In genomic region chr2:217919204-217919603, GRCh38 we compare ENCODE assay signal across 11 cellular contexts.
A peak's percentile ranks its signal among the peaks of the same experiment; 100 is the strongest.
DNase-seq lines count a peak whose midpoint lies in the region; ATAC-seq, FAIRE-seq and TF ChIP-seq lines count a peak whose summit lies in the region.
"Had no signal": no experiment of that assay in that cellular context is flagged by ENCODE, and none has a peak within 500 bp of the region (broad histone marks: within the 10 kb centered on the region; RNA-seq: fewer than 3 reads in every experiment).

No MANE protein-coding gene starts in this region.

- dilution Hi-C loops in endothelial cell of umbilical vein (cut with MboI; ENCODE audit: extremely low pct_ligation_motif_present, low sequenced_read_pairs) = no loop called here

- H3K79me2 ChIP-seq in endothelial cell of umbilical vein (ENCODE audit: control insufficient read depth, insufficient read depth, low read length) = no peaks in the 10 kb centered on the region

- H3K36me3 ChIP-seq in HUES64 (ENCODE audit: insufficient read depth, low read length) (no peaks in the 10 kb centered on the region), endothelial cell of umbilical vein (ENCODE audit: control insufficient read depth in 2 of 2, extremely low read depth in 1 of 2, insufficient read depth in 2 of 2, low read length in 2 of 2) (no peaks in the 10 kb centered on the region), mucosa of descending colon (ENCODE audit: low read depth) (no peaks in the 10 kb centered on the region), testis (ENCODE audit: low read depth, missing control alignments) (no peaks in the 10 kb centered on the region)

- DNase-seq in endothelial cell of umbilical vein (ENCODE audit: low read depth, low spot score) (no peak), mucosa of descending colon (peak in 1 of 3 donors; percentile 67), testis (no peak), kidney glomerular epithelial cell (lab: John Stamatoyannopoulos, UW) (no peak), NOMO-1 treated with dmso at 0.1 percent for 144 hours (lab: John Stamatoyannopoulos, UW; ENCODE audit: unreplicated experiment) (no peak), DMS 273 (lab: John Stamatoyannopoulos, UW; ENCODE audit: unreplicated experiment) (no peak), activated gamma-delta T cell (lab: John Stamatoyannopoulos, UW) (no peak)
- DNase-seq: NCI-H446 had no signal

- ATAC-seq in mucosa of descending colon = peak; percentile 69

- peak overlapping the region; percentile 64 for H3K27ac ChIP-seq in HUES64 (ENCODE audit: low read depth, low read length)
- H3K27ac ChIP-seq in endothelial cell of umbilical vein (ENCODE audit: insufficient read depth, low read depth, low read length) = peak overlapping the region; percentile 44
- peak overlapping the region; percentile 28 to 86 for H3K27ac ChIP-seq in testis
- H3K27ac ChIP-seq: C4-2B had no signal

- TF ChIP-seq CTCF in endothelial cell of umbilical vein (IDR thresholded peaks at IDR 0.05; ENCODE audit: extremely low read depth in 1 of 2, insufficient read depth in 1 of 2, low read depth in 1 of 2, low read length in 2 of 2) = no peak
- no peak for TF ChIP-seq CTCF in mucosa of descending colon (IDR thresholded peaks at IDR 0.05)
- TF ChIP-seq CTCF in testis (IDR thresholded peaks at IDR 0.05) = no peak

- TF ChIP-seq POLR2A in endothelial cell of umbilical vein (IDR thresholded peaks at IDR 0.05; ENCODE audit: low read depth, low read length) (no peak), testis (IDR thresholded peaks at IDR 0.05) (no peak)

- CTCF ChIA-PET in endothelial cell of umbilical vein (lab: Charles Lee) = interaction anchor here (2.8 kb wide), 1 partner anchor 33 kb away, joined by 6 read pairs; no protein-coding TSS in a partner anchor

- H3K9ac ChIP-seq in HUES64 (ENCODE audit: low read depth, low read length) (peak overlapping the region; percentile 45; the same call in 1 of the 2 replicates), endothelial cell of umbilical vein (replicated peaks; ENCODE audit: extremely low read depth, insufficient read depth, low read length) (no peak overlapping the region)

- no peak overlapping the region for H3K4me2 ChIP-seq in endothelial cell of umbilical vein (ENCODE audit: insufficient read depth, low read length)

- H3K4me1 ChIP-seq in HUES64 (ENCODE audit: insufficient read depth, low read length) (peaks cover 45% of the 10 kb centered on the region), endothelial cell of umbilical vein (ENCODE audit: control insufficient read depth, extremely low read depth, insufficient read depth, low read length) (peaks cover 16% of the 10 kb centered on the region), mucosa of descending colon (ENCODE audit: low read depth) (peaks cover 5% of the 10 kb centered on the region), testis (peaks cover 91% of the 10 kb centered on the region)

- no TSS peak for BruUV-seq in endothelial cell of umbilical vein (replicated peaks; lab: Mats Ljungman, UMichigan)

- H4K20me1 ChIP-seq in endothelial cell of umbilical vein (replicated peaks; ENCODE audit: control insufficient read depth, extremely low read depth, insufficient read depth, low read length) = no peaks in the 10 kb centered on the region

- H3K9me3 ChIP-seq in HUES64 (ENCODE audit: insufficient read depth, low read depth, low read length) (no peaks in the 10 kb centered on the region), endothelial cell of umbilical vein (replicated peaks; ENCODE audit: control insufficient read depth, insufficient read depth, low read length) (no peaks in the 10 kb centered on the region), mucosa of descending colon (no peaks in the 10 kb centered on the region), testis (no peaks in the 10 kb centered on the region)

- intact Hi-C loops in endothelial cell of umbilical vein (cut with micrococcal nuclease) = no loop called here
- intact Hi-C loops in mucosa of descending colon (cut with DNase I, micrococcal nuclease) = no loop called here
- intact Hi-C loops in testis (cut with DNase I; ENCODE audit: low total_unique reads) = no loop called here

- no peaks in the 10 kb centered on the region for H3K9me1 ChIP-seq in endothelial cell of umbilical vein (replicated peaks; ENCODE audit: control insufficient read depth, extremely low read depth, insufficient read depth, low read length)

- H3K4me3 ChIP-seq in HUES64 (ENCODE audit: low read length) (no peak overlapping the region), endothelial cell of umbilical vein (replicated peaks in 1 of 3; ENCODE audit: insufficient read depth in 1 of 3, low read depth in 1 of 3, low read length in 3 of 3) (no peak overlapping the region), mucosa of descending colon (no peak overlapping the region), testis (no peak overlapping the region)

- POLR2A ChIA-PET in endothelial cell of umbilical vein (lab: Charles Lee) = no interaction called here

- H3K27me3 ChIP-seq in HUES64 (ENCODE audit: insufficient read depth, low read length) (no peaks in the 10 kb centered on the region; the same call in 1 of the 2 replicates), endothelial cell of umbilical vein (ENCODE audit: control insufficient read depth in 2 of 2, insufficient read depth in 2 of 2, low read length in 2 of 2) (no peaks in the 10 kb centered on the region), testis (no peaks in the 10 kb centered on the region)

- 81% methylated on average over 7 of the region's 8 CpGs for WGBS in HUES64
- WGBS in testis, 2 donors = 62 to 88% methylated on average over 5 to 8 of the region's 8 CpGs

- no peak for FAIRE-seq in endothelial cell of umbilical vein (lab: Jason Lieb, UNC)
- FAIRE-seq: RCC 7860 had no signal

- H2AFZ ChIP-seq in endothelial cell of umbilical vein (ENCODE audit: low read depth, low read length) = no peak overlapping the region

TF ChIP-seq in endothelial cell of umbilical vein, 7 proteins besides CTCF, POLR2A, EP300 and RAD21:
- TF ChIP-seq POLR2AphosphoS5 (IDR thresholded peaks at IDR 0.05; ENCODE audit: insufficient read depth, low read depth, low read length) (no peak), MAX (IDR thresholded peaks at IDR 0.05; ENCODE audit: insufficient read depth, insufficient read length) (no peak), EZH2 (IDR thresholded peaks at IDR 0.05; ENCODE audit: borderline replicate concordance, low read depth, low read length, severe bottlenecking) (no peak)
